ENCODE assay signal across 8 cellular contexts in genomic region chr11:85826096-85826855, GRCh38. TPM values are rescaled to one million over a fixed set of nuclear protein-coding genes. Genes with fewer than 3 reads are reported as not detected.
DNase-seq lines count a peak whose midpoint lies in the region; ATAC-seq and TF ChIP-seq lines count a peak whose summit lies in the region.

No MANE protein-coding gene starts in this region.

- DNase-seq in AG04449 (ENCODE audit: low read depth, low spot score) (no peak), MG63 (peak; percentile 56), anterior cingulate cortex (lab: John Stamatoyannopoulos, UW) (peak in 30 of 58 donors; percentile 1 to 58 (median 17)), iPS-NIHi11 (ENCODE audit: low spot score) (peak; percentile 46), tibial artery (no peak), mesenteric fat pad (ENCODE audit: low spot score) (no peak)

- H3K27ac ChIP-seq in tibial artery = peak overlapping the region; percentile 70 to 73

- intact Hi-C loops in tibial artery (cut with DNase I; ENCODE audit: low total_unique reads) = no loop called here

- H3K4me1 ChIP-seq in tibial artery = peaks cover 0 to 42% (median 29%) of the 10 kb centered on the region in 4 donors

- POLR2A ChIA-PET in AG04449 (lab: Yijun Ruan, JAX) = interaction anchor here (0.6 kb wide), 1 partner anchor 163 kb away, joined by 3 read pairs; no protein-coding TSS in a partner anchor

- ATAC-seq in esophagus mucosa = no peak

- H3K4me3 ChIP-seq in AG04449 (ENCODE audit: low read depth, low read length) (no peak overlapping the region), MG63 (no peak overlapping the region), tibial artery (no peak overlapping the region)

- CTCF ChIA-PET in AG04449 (lab: Yijun Ruan, JAX) = interaction anchor here (0.6 to 8.4 kb wide), 17 partner anchors 8 to 177 kb away, joined by 3 to 62 read pairs (median 5); partner anchors contain the start of gene CCDC83

- TF ChIP-seq CTCF in AG04449 (IDR thresholded peaks at IDR 0.05; ENCODE audit: insufficient read depth, low read length, missing control alignments) = peak; percentile 80
- peak; percentile 45 for TF ChIP-seq CTCF in GM12874 (IDR thresholded peaks at IDR 0.05; ENCODE audit: insufficient read depth, low read depth, low read length)
- peak; percentile 34 to 40 for TF ChIP-seq CTCF in tibial artery (IDR thresholded peaks at IDR 0.05)

- no peaks in the 10 kb centered on the region for H3K36me3 ChIP-seq in MG63
- no peaks in the 10 kb centered on the region for H3K36me3 ChIP-seq in tibial artery

- no peaks in the 10 kb centered on the region for H3K27me3 ChIP-seq in MG63
- H3K27me3 ChIP-seq in tibial artery = no peaks in the 10 kb centered on the region

- H3K9me3 ChIP-seq in MG63 (no peaks in the 10 kb centered on the region), tibial artery (no peaks in the 10 kb centered on the region)

RNA-seq across cellular contexts. Expression of gene SYTL2, which starts 15.3 kb away (rescaled TPM):
- total RNA-seq in MG63 (2014; rRNA removed; shearing (Covaris generic); ENCODE audit: low replicate concordance) = 17.3 and 37.4 TPM in 2 replicates
- total RNA-seq in mesenteric fat pad (13.5 TPM), esophagus mucosa (4.9 TPM)

RNA-seq across cellular contexts. Expression of gene CCDC83, which starts 28.9 kb away (rescaled TPM):
- not detected in 2 replicates for total RNA-seq in MG63 (2014; rRNA removed; shearing (Covaris generic); ENCODE audit: low replicate concordance)
- total RNA-seq in mesenteric fat pad (not detected), esophagus mucosa (not detected)

Comparison
In these comparisons a context has a peak if more than half of its experiments do, and no peak if none do; other contexts are left out.
1. DNase-seq: peak in MG63 (single experiment), anterior cingulate cortex (30 of 58) and iPS-NIHi11 (single experiment); none in AG04449 (single experiment), tibial artery (0 of 2) and mesenteric fat pad (single experiment).
2. Peak in every context shown above with its lines, with median percentiles within 50 percentile points of each other: CTCF ChIP-seq.